In genomic region chr14:101687756-101688546, GRCh38 we compare ENCODE assay signal across 1 cellular context.
A peak's percentile ranks its signal among the peaks of the same experiment; 100 is the strongest.
TF ChIP-seq lines count a peak whose summit lies in the region.

No MANE protein-coding gene starts in this region.

TF ChIP-seq in K562, 482 proteins besides CTCF, POLR2A, EP300 and RAD21 (continued from another document and continues in another):
- TF ChIP-seq E2F8 (IDR thresholded peaks at IDR 0.05; ENCODE audit: low read depth, partially characterized antibody) (no peak), ARID2 (IDR thresholded peaks at IDR 0.05) (no peak), KHSRP (IDR thresholded peaks at IDR 0.05) (no peak), TAF7 (tag; IDR thresholded peaks at IDR 0.05) (no peak), TBL1XR1 (IDR thresholded peaks at IDR 0.05; ENCODE audit: low read length in 2 of 2) (0 out of 4 replicates have a peak, but pooled peaks of 1 of the 2 experiments have one; percentile 27), ARID1B (IDR thresholded peaks at IDR 0.05) (peak; percentile 75), RFX7 (CRISPR knock-in tag; IDR thresholded peaks at IDR 0.05) (no peak), ZNF175 (CRISPR knock-in tag; IDR thresholded peaks at IDR 0.05; ENCODE audit: low read depth) (0 out of 2 replicates have a peak, but pooled peaks have one; percentile 36), PCBP1 (IDR thresholded peaks at IDR 0.05; ENCODE audit: low read depth, low read length, poor library complexity, severe bottlenecking) (no peak), TEAD1 (CRISPR knock-in tag; IDR thresholded peaks at IDR 0.05) (peak in 1 of 2 experiments; percentile 87; a peak in 2 of 4 replicates), CAMTA2 (CRISPR knock-in tag; conservative IDR thresholded peaks at IDR 0.05) (no peak), SETDB1 (IDR thresholded peaks at IDR 0.05; ENCODE audit: low read length) (no peak), HDAC3 (IDR thresholded peaks at IDR 0.05; ENCODE audit: borderline replicate concordance, partially characterized antibody) (no peak), STAG1 (CRISPR knock-in tag; IDR thresholded peaks at IDR 0.05; ENCODE audit: borderline replicate concordance) (no peak), ARHGAP35 (IDR thresholded peaks at IDR 0.05; ENCODE audit: partially characterized antibody) (no peak), PHF21A (IDR thresholded peaks at IDR 0.05; ENCODE audit: borderline replicate concordance, low read depth) (no peak), THRB (CRISPR knock-in tag; conservative IDR thresholded peaks at IDR 0.05) (no peak), CHD7 (IDR thresholded peaks at IDR 0.05; ENCODE audit: low read depth, low read length) (no peak), ZNF174 (CRISPR knock-in tag; IDR thresholded peaks at IDR 0.05) (no peak), SMAD1 (IDR thresholded peaks at IDR 0.05; ENCODE audit: low read depth, low read length, partially characterized antibody) (no peak), TAF1 (IDR thresholded peaks at IDR 0.05; ENCODE audit: control insufficient read depth, extremely low read depth, insufficient read depth, low read length, severe bottlenecking) (no peak), ZNF609 (CRISPR knock-in tag; IDR thresholded peaks at IDR 0.05; ENCODE audit: borderline replicate concordance) (no peak), GMEB1 (CRISPR knock-in tag; IDR thresholded peaks at IDR 0.05) (0 out of 2 replicates have a peak, but pooled peaks have one; percentile 17), ZNF57 (CRISPR knock-in tag; IDR thresholded peaks at IDR 0.05) (no peak), PHB2 (IDR thresholded peaks at IDR 0.05; ENCODE audit: low read depth) (no peak), ESRRA (IDR thresholded peaks at IDR 0.05; ENCODE audit: borderline replicate concordance, low read depth) (no peak), ZFX (CRISPR knock-in tag; IDR thresholded peaks at IDR 0.05) (no peak), GATA2 (CRISPR knock-in tag; IDR thresholded peaks at IDR 0.05) (0 out of 2 replicates have a peak, but pooled peaks have one; percentile 24), ZBTB8A (IDR thresholded peaks at IDR 0.05; ENCODE audit: partially characterized antibody) (no peak), E2F5 (CRISPR knock-in tag; IDR thresholded peaks at IDR 0.05) (no peak), IRF1 (CRISPR knock-in tag; IDR thresholded peaks at IDR 0.05; ENCODE audit: borderline replicate concordance) (no peak), ZNF511 (CRISPR knock-in tag; IDR thresholded peaks at IDR 0.05) (no peak), DMBX1 (CRISPR knock-in tag; IDR thresholded peaks at IDR 0.05; ENCODE audit: borderline replicate concordance) (peak; percentile 99), HMG20A (CRISPR knock-in tag; conservative IDR thresholded peaks at IDR 0.05) (no peak)
